Comparison of ENCODE assay signal across 16 cellular contexts in the genomic region with DNA sequence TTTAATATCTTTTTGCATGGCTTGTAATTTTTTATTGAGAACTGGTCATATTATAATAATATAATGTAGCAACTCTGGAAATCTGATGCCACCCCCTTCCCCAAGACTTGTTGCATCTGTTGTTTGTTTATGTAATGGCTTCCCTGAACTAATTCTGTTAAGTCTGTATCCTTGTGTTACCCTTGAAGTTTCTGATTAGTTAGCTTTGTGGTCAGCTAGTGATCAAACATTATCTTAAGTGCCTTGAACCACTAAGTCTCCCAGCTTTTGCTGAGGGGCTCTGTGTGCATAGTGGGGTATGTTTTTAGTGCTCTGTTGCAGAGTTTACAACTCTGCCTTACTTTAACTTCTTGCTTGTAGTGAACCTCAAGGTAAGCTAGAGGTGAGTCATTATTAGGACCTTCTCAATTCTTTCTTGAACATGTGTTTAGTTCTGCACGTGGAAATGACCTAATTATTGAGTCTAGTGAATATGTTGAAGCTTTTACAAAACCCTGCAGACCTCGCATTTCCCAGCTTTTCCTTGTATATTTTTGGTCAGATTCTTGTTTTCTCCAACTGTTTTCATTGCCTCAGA. TPM values are rescaled to one million over a fixed set of nuclear protein-coding genes. Genes with fewer than 3 reads are reported as not detected.
A peak's percentile ranks its signal among the peaks of the same experiment; 100 is the strongest.
DNase-seq lines count a peak whose midpoint lies in the region; ATAC-seq and TF ChIP-seq lines count a peak whose summit lies in the region.
"Had no signal": no experiment of that assay in that cellular context is flagged by ENCODE, and none has a peak within 500 bp of the region (broad histone marks: within the 10 kb centered on the region; RNA-seq: fewer than 3 reads in every experiment).

No MANE protein-coding gene starts in this region.

- H3K4me3 ChIP-seq in mesenchymal stem cell (ENCODE audit: insufficient read depth in 1 of 2, low read depth in 1 of 2, low read length in 2 of 2), result no peak overlapping the region

- no peaks in the 10 kb centered on the region for H3K27me3 ChIP-seq in CD4-positive, alpha-beta T cell (ENCODE audit: control insufficient read depth, insufficient read depth, low read length)
- H3K27me3 ChIP-seq in mesenchymal stem cell (ENCODE audit: control insufficient read depth in 1 of 2, insufficient read depth in 1 of 2, low read length in 2 of 2), result no peaks in the 10 kb centered on the region

- DNase-seq in CD4-positive, alpha-beta T cell, result no peak
- no peak for DNase-seq in activated naive CD8-positive, alpha-beta T cell treated with anti-CD3 and anti-CD28 coated beads for 36 hours
- peak; percentile 58 for DNase-seq in mesenchymal stem cell
- DNase-seq in NCI-H345 (lab: John Stamatoyannopoulos, UW), result no peak
- no peak for DNase-seq in head of caudate nucleus
- DNase-seq: activated CD8-positive, alpha-beta memory T cell treated with anti-CD3 and anti-CD28 coated beads for 24 hours; AML-193; central memory CD4-positive, alpha-beta T cell; foreskin melanocyte; NCI-H1105; NCI-H2171 treated with DMSO at 0.1 percent for 48 hours; SHP77 treated with DMSO at 0.1 percent for 48 hours; stimulated activated CD4-positive, alpha-beta T cell treated with anti-CD3 and anti-CD28 coated beads, Interleukin-15, amount 100 ng/mL, for 24 hours had no signal

- ATAC-seq in CD4-positive, alpha-beta T cell (ENCODE audit: poor library complexity), result peak; percentile 19
- ATAC-seq in GM19351 (IDR thresholded peaks at IDR 0.05; ENCODE audit: unreplicated experiment), result no peak
- ATAC-seq in HG02759 (IDR thresholded peaks at IDR 0.05; ENCODE audit: unreplicated experiment), result no peak

- no peaks in the 10 kb centered on the region for H3K4me1 ChIP-seq in mesenchymal stem cell (ENCODE audit: control insufficient read depth, insufficient read depth, low read depth, low read length)

- H3K4me1 Mint-ChIP-seq in CD4-positive, alpha-beta T cell (ENCODE audit: low read depth), result peaks cover 81% of the 10 kb centered on the region
- H3K4me1 Mint-ChIP-seq in IgD-negative memory B cell, result peaks cover 28 to 48% (median 30%) of the 10 kb centered on the region in 3 donors
- peaks cover 48% of the 10 kb centered on the region for H3K4me1 Mint-ChIP-seq in activated naive CD8-positive, alpha-beta T cell treated with anti-CD3 and anti-CD28 coated beads for 36 hours

- H3K27ac Mint-ChIP-seq in CD4-positive, alpha-beta T cell, result peak overlapping the region; percentile 40
- peak overlapping the region; percentile 62 to 90 (median 74) for H3K27ac Mint-ChIP-seq in IgD-negative memory B cell
- peak overlapping the region; percentile 39 for H3K27ac Mint-ChIP-seq in activated naive CD8-positive, alpha-beta T cell treated with anti-CD3 and anti-CD28 coated beads for 36 hours

- H3K27me3 Mint-ChIP-seq in CD4-positive, alpha-beta T cell, result no peaks in the 10 kb centered on the region
- H3K27me3 Mint-ChIP-seq in IgD-negative memory B cell, result no peaks in the 10 kb centered on the region
- H3K27me3 Mint-ChIP-seq in activated naive CD8-positive, alpha-beta T cell treated with anti-CD3 and anti-CD28 coated beads for 36 hours, result no peaks in the 10 kb centered on the region

- no peak overlapping the region for H2BK12ac ChIP-seq in mesenchymal stem cell (ENCODE audit: low read length in 2 of 2)

- H2AFZ ChIP-seq in mesenchymal stem cell (ENCODE audit: low read depth, low read length), result no peak overlapping the region

- no peak overlapping the region for H3K9ac ChIP-seq in mesenchymal stem cell (ENCODE audit: low read length)

- CTCF ChIA-PET in CD4-positive, alpha-beta T cell (lab: Charles Lee), result interaction anchor here (1.1 to 2.2 kb wide), 2 partner anchors 43 to 110 kb away, joined by 3 to 7 read pairs; a partner anchor contains a TSS

- no peak overlapping the region for H3K23ac ChIP-seq in mesenchymal stem cell (ENCODE audit: low read length in 2 of 2)

- peaks cover 3% of the 10 kb centered on the region for H3K9me3 Mint-ChIP-seq in CD4-positive, alpha-beta T cell
- no peaks in the 10 kb centered on the region for H3K9me3 Mint-ChIP-seq in IgD-negative memory B cell
- H3K9me3 Mint-ChIP-seq in activated naive CD8-positive, alpha-beta T cell treated with anti-CD3 and anti-CD28 coated beads for 36 hours, result no peaks in the 10 kb centered on the region

- no peak overlapping the region for H4K91ac ChIP-seq in mesenchymal stem cell (ENCODE audit: low read length)

- peaks cover 11% of the 10 kb centered on the region for H3K79me1 ChIP-seq in mesenchymal stem cell (replicated peaks; ENCODE audit: low read length, poor library complexity, severe bottlenecking)

- TF ChIP-seq CTCF in CD4-positive, alpha-beta T cell (IDR thresholded peaks at IDR 0.05), result no peak

- POLR2A ChIA-PET in CD4-positive, alpha-beta T cell (lab: Charles Lee), result interaction anchor here (0.7 to 3.1 kb wide), 7 partner anchors 7 to 106 kb away, joined by 3 to 18 read pairs (median 3); no protein-coding TSS in a partner anchor

- WGBS in mesenchymal stem cell, result no CpG with 5 or more reads among the region's 2 CpGs

- H3K36me3 Mint-ChIP-seq in CD4-positive, alpha-beta T cell (ENCODE audit: low read depth), result peaks cover 98% of the 10 kb centered on the region
- H3K36me3 Mint-ChIP-seq in IgD-negative memory B cell, result peaks cover 8% of the 10 kb centered on the region
- H3K36me3 Mint-ChIP-seq in activated naive CD8-positive, alpha-beta T cell treated with anti-CD3 and anti-CD28 coated beads for 36 hours, result peaks cover 57% of the 10 kb centered on the region

- peaks cover 16 to 50% of the 10 kb centered on the region in 2 experiments for H3K36me3 ChIP-seq in mesenchymal stem cell (ENCODE audit: control insufficient read depth in 1 of 2, insufficient read depth in 2 of 2, low read depth in 1 of 2, low read length in 2 of 2)

- H3K18ac ChIP-seq in mesenchymal stem cell (ENCODE audit: low read depth in 1 of 2, low read length in 2 of 2), result no peak overlapping the region

- no peak overlapping the region for H4K8ac ChIP-seq in mesenchymal stem cell (ENCODE audit: low read length)

- intact Hi-C loops in CD4-positive, alpha-beta T cell (cut with DNase I, micrococcal nuclease), result no loop called here
- intact Hi-C loops in head of caudate nucleus (cut with DNase I), result no loop called here

- H3K4ac ChIP-seq in mesenchymal stem cell (ENCODE audit: low read depth in 1 of 2, low read length in 2 of 2), result no peak overlapping the region

- peak overlapping the region; percentile 2 for H3K4me3 Mint-ChIP-seq in CD4-positive, alpha-beta T cell
- H3K4me3 Mint-ChIP-seq in IgD-negative memory B cell, result no peak overlapping the region
- no peak overlapping the region for H3K4me3 Mint-ChIP-seq in activated naive CD8-positive, alpha-beta T cell treated with anti-CD3 and anti-CD28 coated beads for 36 hours

- H2BK15ac ChIP-seq in mesenchymal stem cell (ENCODE audit: low read depth, poor library complexity, severe bottlenecking), result no peak overlapping the region

- peak overlapping the region; percentile 13 for H3K27ac ChIP-seq in CD4-positive, alpha-beta T cell (ENCODE audit: low read depth, low read length)
- H3K27ac ChIP-seq in mesenchymal stem cell (ENCODE audit: low read length, poor library complexity, severe bottlenecking), result no peak overlapping the region

- H3K4me2 ChIP-seq in mesenchymal stem cell (ENCODE audit: low read length, poor library complexity, severe bottlenecking), result no peak overlapping the region

- H2BK120ac ChIP-seq in mesenchymal stem cell (ENCODE audit: low read depth, low read length), result no peak overlapping the region

- H3K14ac ChIP-seq in mesenchymal stem cell (ENCODE audit: low read length in 2 of 2), result no peak overlapping the region

- no peak overlapping the region for H2AK5ac ChIP-seq in mesenchymal stem cell (ENCODE audit: low read length, severe bottlenecking)

- H3K9me3 ChIP-seq in CD4-positive, alpha-beta T cell (ENCODE audit: control insufficient read depth, low read length), result no peaks in the 10 kb centered on the region
- peaks cover 3% of the 10 kb centered on the region for H3K9me3 ChIP-seq in mesenchymal stem cell (ENCODE audit: control insufficient read depth, low read length)

- no peak overlapping the region for H2BK5ac ChIP-seq in mesenchymal stem cell (ENCODE audit: low read depth, low read length, poor library complexity, severe bottlenecking)

RNA-seq across cellular contexts. Expression of a gene that starts 24.8 kb away (rescaled TPM):
- 100 to 1,000 TPM; 357 to 359 TPM for total RNA-seq in CD4-positive, alpha-beta T cell
- 54.0 TPM for polyA plus RNA-seq in IgD-negative memory B cell
- total RNA-seq in activated naive CD8-positive, alpha-beta T cell treated with anti-CD3 and anti-CD28 coated beads for 36 hours, result 10 to 100 TPM; 85.1 to 97.2 TPM
- 17.1 TPM for polyA plus RNA-seq in mesenchymal stem cell (2013, experiment 1 of 2)
- polyA plus RNA-seq in mesenchymal stem cell (2013, experiment 2 of 2), result 17.8 TPM
